In genomic region chr10:784377-784758, GRCh38 we compare ENCODE assay signal across 8 cellular contexts.
DNase-seq lines count a peak whose midpoint lies in the region; ATAC-seq and TF ChIP-seq lines count a peak whose summit lies in the region.

No MANE protein-coding gene starts in this region.

- H3K4me3 ChIP-seq in A673 (ENCODE audit: low read depth, low read length, poor library complexity, severe bottlenecking) (peak overlapping the region; percentile 44), HFF-Myc (replicated peaks; ENCODE audit: low read depth, low read length) (peak overlapping the region; percentile 30), coronary artery (peak overlapping the region; percentile 72), mucosa of descending colon (no peak overlapping the region)

- H3K36me3 Mint-ChIP-seq in immature natural killer cell, result no peaks in the 10 kb centered on the region

- no peaks in the 10 kb centered on the region for H3K4me1 Mint-ChIP-seq in immature natural killer cell

- DNase-seq in A673 (ENCODE audit: low spot score) (no peak), HFF-Myc (ENCODE audit: extremely low read depth, low read depth) (no peak), coronary artery (ENCODE audit: low spot score) (peak; percentile 69), mucosa of descending colon (no peak), inferior parietal cortex (ENCODE audit: extremely low spot score) (no peak), immature natural killer cell (no peak)
- DNase-seq in stimulated activated CD4-positive, alpha-beta T cell treated with anti-CD3 and anti-CD28 coated beads, Interleukin-4, amount 100 ng/mL, for 24 hours, result no peak

- H3K27me3 Mint-ChIP-seq in immature natural killer cell (ENCODE audit: low read depth in 3 of 3), result peaks cover 0 to 16% (median 4%) of the 10 kb centered on the region in 3 donors

- H3K27me3 ChIP-seq in A673 (replicated peaks; ENCODE audit: insufficient read depth, low read depth, low read length, poor library complexity), result no peaks in the 10 kb centered on the region

- no peak overlapping the region for H3K4me3 Mint-ChIP-seq in immature natural killer cell

- H3K9me3 ChIP-seq in A673 (ENCODE audit: low read depth, low read length, poor library complexity, severe bottlenecking), result no peaks in the 10 kb centered on the region
- no peaks in the 10 kb centered on the region for H3K9me3 ChIP-seq in mucosa of descending colon

- ATAC-seq in mucosa of descending colon, result peak; percentile 22
- ATAC-seq in HG02981 (IDR thresholded peaks at IDR 0.05; ENCODE audit: unreplicated experiment), result no peak

- no TSS peak for BruUV-seq in A673 (replicated peaks; lab: Mats Ljungman, UMichigan)

- no peaks in the 10 kb centered on the region for H3K9me3 Mint-ChIP-seq in immature natural killer cell

- no peak for TF ChIP-seq CTCF in A673 (conservative IDR thresholded peaks at IDR 0.05; ENCODE audit: low read depth, low read length)
- TF ChIP-seq CTCF in HFF-Myc (IDR thresholded peaks at IDR 0.05; ENCODE audit: low read depth, low read length, missing control alignments), result no peak
- TF ChIP-seq CTCF in coronary artery (IDR thresholded peaks at IDR 0.05), result no peak
- no peak for TF ChIP-seq CTCF in mucosa of descending colon (IDR thresholded peaks at IDR 0.05)

- H3K36me3 ChIP-seq in A673 (ENCODE audit: insufficient read depth, low read length, poor library complexity, severe bottlenecking) (no peaks in the 10 kb centered on the region), mucosa of descending colon (ENCODE audit: low read depth) (no peaks in the 10 kb centered on the region)

- CTCF ChIA-PET in A673 (lab: Charles Lee), result interaction anchor here (0.6 to 1.6 kb wide), 3 partner anchors 12 to 302 kb away, joined by 3 to 8 read pairs (median 4); no protein-coding TSS in a partner anchor

- POLR2A ChIA-PET in A673 (lab: Charles Lee; ENCODE audit: low non-redundant PET), result no interaction called here

- H3K27ac Mint-ChIP-seq in immature natural killer cell, result no peak overlapping the region

- H3K4me1 ChIP-seq in A673 (ENCODE audit: insufficient read depth, low read length, poor library complexity, severe bottlenecking), result no peaks in the 10 kb centered on the region
- H3K4me1 ChIP-seq in mucosa of descending colon (ENCODE audit: low read depth), result peaks cover 12% of the 10 kb centered on the region

- intact Hi-C loops in A673 (cut with micrococcal nuclease; ENCODE audit: unreplicated experiment) (loop anchor here (5.0 kb wide), 1 partner anchor 272 kb away; no protein-coding TSS in a partner anchor), mucosa of descending colon (cut with DNase I, micrococcal nuclease) (no loop called here)

- H3K27ac ChIP-seq in A673 (ENCODE audit: low read depth, low read length, poor library complexity, severe bottlenecking) (no peak overlapping the region), coronary artery (no peak overlapping the region)
